10 cellular contexts compared by ENCODE assay signal in genomic region chr3:106628407-106628806, GRCh38.
DNase-seq lines count a peak whose midpoint lies in the region; ATAC-seq, FAIRE-seq and TF ChIP-seq lines count a peak whose summit lies in the region.
"Had no signal": no experiment of that assay in that cellular context is flagged by ENCODE, and none has a peak within 500 bp of the region (broad histone marks: within the 10 kb centered on the region; RNA-seq: fewer than 3 reads in every experiment).

No MANE protein-coding gene starts in this region.

- no peak overlapping the region for H2BK5ac ChIP-seq in neuronal stem cell (ENCODE audit: low read length)

- no peak for TF ChIP-seq POLR2A in GM12891 (IDR thresholded peaks at IDR 0.05; ENCODE audit: low read depth, low read length)

- H4K91ac ChIP-seq in neuronal stem cell (ENCODE audit: low read depth, low read length, poor library complexity), result no peak overlapping the region

- no peak overlapping the region for H3K27ac ChIP-seq in neuronal stem cell (replicated peaks; ENCODE audit: low read length)
- no peak overlapping the region for H3K27ac ChIP-seq in tibial artery

- no peaks in the 10 kb centered on the region for H3K27me3 ChIP-seq in bronchial epithelial cell (ENCODE audit: control insufficient read depth, insufficient read depth, low read length)
- H3K27me3 ChIP-seq in neuronal stem cell (ENCODE audit: control insufficient read depth in 3 of 3, insufficient read depth in 3 of 3, low read depth in 1 of 3, low read length in 3 of 3), result no peaks in the 10 kb centered on the region
- no peaks in the 10 kb centered on the region for H3K27me3 ChIP-seq in tibial artery

- no peak overlapping the region for H2BK15ac ChIP-seq in neuronal stem cell (ENCODE audit: low read length)

- peaks cover 0 to 8% of the 10 kb centered on the region in 2 donors for H3K9me3 ChIP-seq in neuronal stem cell (replicated peaks in 1 of 2; ENCODE audit: control insufficient read depth in 2 of 2, insufficient read depth in 1 of 2, low read depth in 1 of 2, low read length in 2 of 2)
- peaks cover 0 to 7% (median 0%) of the 10 kb centered on the region in 3 donors for H3K9me3 ChIP-seq in tibial artery

- no peak overlapping the region for H2AK5ac ChIP-seq in neuronal stem cell (ENCODE audit: low read depth, low read length)

- no peaks in the 10 kb centered on the region for H3K36me3 ChIP-seq in bronchial epithelial cell (ENCODE audit: control insufficient read depth, insufficient read depth, low read length)
- H3K36me3 ChIP-seq in neuronal stem cell (replicated peaks in 1 of 2; ENCODE audit: control insufficient read depth in 2 of 2, insufficient read depth in 2 of 2, low read length in 2 of 2), result no peaks in the 10 kb centered on the region
- H3K36me3 ChIP-seq in tibial artery, result no peaks in the 10 kb centered on the region

- no peak overlapping the region for H4K8ac ChIP-seq in neuronal stem cell (ENCODE audit: low read depth, low read length)

- peak overlapping the region; percentile 50 for H2AFZ ChIP-seq in neuronal stem cell (ENCODE audit: low read length)

- H3K4me1 ChIP-seq in neuronal stem cell (ENCODE audit: control insufficient read depth in 2 of 2, insufficient read depth in 1 of 2, low read depth in 1 of 2, low read length in 2 of 2) (no peaks in the 10 kb centered on the region), tibial artery (no peaks in the 10 kb centered on the region)

- no peak overlapping the region for H3K9ac ChIP-seq in neuronal stem cell (ENCODE audit: low read depth, low read length, poor library complexity)

- H3K4me3 ChIP-seq in bronchial epithelial cell (ENCODE audit: low read depth, low read length), result no peak overlapping the region
- H3K4me3 ChIP-seq in neuronal stem cell (ENCODE audit: low read length in 2 of 2), result no peak overlapping the region
- H3K4me3 ChIP-seq in tibial artery, result no peak overlapping the region

- H2BK120ac ChIP-seq in neuronal stem cell (ENCODE audit: low read depth, low read length), result no peak overlapping the region

- H3K79me1 ChIP-seq in neuronal stem cell (ENCODE audit: low read depth, low read length), result no peaks in the 10 kb centered on the region

- intact Hi-C loops in tibial artery (cut with DNase I; ENCODE audit: low total_unique reads), result no loop called here

- FAIRE-seq in bronchial epithelial cell (lab: Jason Lieb, UNC), result no peak
- FAIRE-seq in GM12891 (lab: Jason Lieb, UNC), result no peak
- FAIRE-seq: small intestine had no signal

- no peak overlapping the region for H3K18ac ChIP-seq in neuronal stem cell (ENCODE audit: low read length)

- H3K23ac ChIP-seq in neuronal stem cell (ENCODE audit: low read depth, low read length, poor library complexity), result no peak overlapping the region

- no peak overlapping the region for H3K4ac ChIP-seq in neuronal stem cell (ENCODE audit: low read length)

- TF ChIP-seq CTCF in bronchial epithelial cell (IDR thresholded peaks at IDR 0.05; ENCODE audit: insufficient read depth, low read length, severe bottlenecking), result peak; percentile 20
- no peak for TF ChIP-seq CTCF in tibial artery (IDR thresholded peaks at IDR 0.05)

- H3K14ac ChIP-seq in neuronal stem cell (ENCODE audit: low read length), result no peak overlapping the region

- ATAC-seq in GM18868 (IDR thresholded peaks at IDR 0.05; ENCODE audit: unreplicated experiment) (peak; percentile 35), GM21528 (IDR thresholded peaks at IDR 0.05; ENCODE audit: low FRiP score, unreplicated experiment) (no peak)
- ATAC-seq: activated CD8-positive, alpha-beta T cell treated with anti-CD3 and anti-CD28 coated beads for 36 hours had no signal

- no peak overlapping the region for H3K4me2 ChIP-seq in neuronal stem cell (ENCODE audit: insufficient read depth, low read length, poor library complexity, severe bottlenecking)

- H2BK12ac ChIP-seq in neuronal stem cell (ENCODE audit: low read length), result no peak overlapping the region

- DNase-seq in MV-4-11 (lab: John Stamatoyannopoulos, UW) (peak; percentile 53), bronchial epithelial cell (ENCODE audit: low read depth) (peak; percentile 76), neuronal stem cell (ENCODE audit: low spot score) (no peak), GM12891 (ENCODE audit: insufficient read length, low spot score) (no peak), tibial artery (no peak)
- DNase-seq: activated CD8-positive, alpha-beta T cell treated with anti-CD3 and anti-CD28 coated beads for 36 hours; DMS79 treated with DMSO at 0.1 percent for 48 hours; small intestine had no signal

TF ChIP-seq in GM12891, 5 proteins besides CTCF, POLR2A, EP300 and RAD21:
- TF ChIP-seq TAF1 (IDR thresholded peaks at IDR 0.05; ENCODE audit: low read depth, low read length) (no peak), SPI1 (IDR thresholded peaks at IDR 0.05; ENCODE audit: low read depth, low read length) (no peak), PAX5 (IDR thresholded peaks at IDR 0.05; ENCODE audit: insufficient read depth, low read length, severe bottlenecking) (no peak), POLR2AphosphoS5 (IDR thresholded peaks at IDR 0.05; ENCODE audit: low read depth, low read length) (no peak), POU2F2 (IDR thresholded peaks at IDR 0.05; ENCODE audit: low read depth, low read length) (no peak)

Comparison
In these comparisons a context has a peak if more than half of its experiments do, and no peak if none do; other contexts are left out.
1. DNase-seq: peak in MV-4-11 (single experiment) and bronchial epithelial cell (single experiment); none in neuronal stem cell (single experiment), GM12891 (single experiment) and tibial artery (0 of 2).